Comparison of ENCODE assay signal across 7 cellular contexts in genomic region chr16:29382961-29383360, GRCh38. TPM values are rescaled to one million over a fixed set of nuclear protein-coding genes. Genes with fewer than 3 reads are reported as not detected.
DNase-seq lines count a peak whose midpoint lies in the region; ATAC-seq and TF ChIP-seq lines count a peak whose summit lies in the region.
"Not testable (repeated sequence)": the region's sequence is repeated elsewhere in the genome, so short reads cannot be mapped to it uniquely, and the experiment has no call there.

No MANE protein-coding gene starts in this region.

- H3K9me3 ChIP-seq in KOPT-K1 (ENCODE audit: insufficient read depth, low read length, poor library complexity, severe bottlenecking); mucosa of descending colon: not testable (repeated sequence)

- H3K36me3 ChIP-seq in KOPT-K1 (ENCODE audit: insufficient read depth, low read length); mucosa of descending colon (ENCODE audit: low read depth): not testable (repeated sequence)

- not testable (repeated sequence) for H3K36me3 Mint-ChIP-seq in T-helper 1 cell treated with Interleukin-12 subunit alpha and Interleukin-12 subunit beta and Interleukin-4 antibody, amounts not matched to agents 30 μg/mL and 1 μg/mL, for 36 hours (ENCODE audit: low read depth)

- peak overlapping the region; percentile 82 for H3K27ac Mint-ChIP-seq in T-helper 1 cell treated with Interleukin-12 subunit alpha and Interleukin-12 subunit beta and Interleukin-4 antibody, amounts not matched to agents 30 μg/mL and 1 μg/mL, for 36 hours

- intact Hi-C loops in mucosa of descending colon (cut with DNase I, micrococcal nuclease), result not testable (repeated sequence)

- not testable (repeated sequence) for H3K4me1 Mint-ChIP-seq in T-helper 1 cell treated with Interleukin-12 subunit alpha and Interleukin-12 subunit beta and Interleukin-4 antibody, amounts not matched to agents 30 μg/mL and 1 μg/mL, for 36 hours (ENCODE audit: low read depth)

- H3K4me3 ChIP-seq in mucosa of descending colon, result not testable (repeated sequence)

- peak overlapping the region; percentile 61 for H3K4me3 Mint-ChIP-seq in T-helper 1 cell treated with Interleukin-12 subunit alpha and Interleukin-12 subunit beta and Interleukin-4 antibody, amounts not matched to agents 30 μg/mL and 1 μg/mL, for 36 hours

- not testable (repeated sequence) for TF ChIP-seq CTCF in mucosa of descending colon (IDR thresholded peaks at IDR 0.05)

- H3K9me3 Mint-ChIP-seq in T-helper 1 cell treated with Interleukin-12 subunit alpha and Interleukin-12 subunit beta and Interleukin-4 antibody, amounts not matched to agents 30 μg/mL and 1 μg/mL, for 36 hours, result not testable (repeated sequence)

- peak overlapping the region; percentile 67 for H3K27ac ChIP-seq in KOPT-K1 (ENCODE audit: low read depth, low read length, poor library complexity, severe bottlenecking)

- ATAC-seq in mucosa of descending colon, result not testable (repeated sequence)

- DNase-seq in activated CD4-positive, alpha-beta T cell treated with anti-CD3 and anti-CD28 coated beads, Interleukin-2, amount 50 U/mL, for 1 hour, result peak; percentile 23
- peak; percentile 30 to 35 for DNase-seq in activated T-cell treated with anti-CD3 and anti-CD28 coated beads, Interleukin-2, amount 50 U/mL, for 48 hours
- DNase-seq in activated naive CD4-positive, alpha-beta T cell treated with anti-CD3 and anti-CD28 coated beads, Interleukin-2, amount 50 U/mL, for 16 hours, result peak; percentile 10
- DNase-seq in mucosa of descending colon, result peak in 2 of 3 donors; percentile 26 to 48
- peak; percentile 4 to 16 for DNase-seq in stimulated activated CD8-positive, alpha-beta memory T cell treated with anti-CD3 and anti-CD28 coated beads, Interleukin-15, amount 100 ng/mL, for 4 hours (ENCODE audit: low read depth in 2 of 2)

- not testable (repeated sequence) for H3K4me1 ChIP-seq in mucosa of descending colon (ENCODE audit: low read depth)

- H3K27me3 Mint-ChIP-seq in T-helper 1 cell treated with Interleukin-12 subunit alpha and Interleukin-12 subunit beta and Interleukin-4 antibody, amounts not matched to agents 30 μg/mL and 1 μg/mL, for 36 hours (ENCODE audit: low read depth), result not testable (repeated sequence)

RNA-seq across cellular contexts. Expression of gene NPIPB11, which starts 23.6 kb away (rescaled TPM):
- 1 to 10 TPM; 2.0 to 4.4 (median 2.3) TPM for total RNA-seq in mucosa of descending colon
